ENCODE assay signal across 8 cellular contexts in the genomic region with DNA sequence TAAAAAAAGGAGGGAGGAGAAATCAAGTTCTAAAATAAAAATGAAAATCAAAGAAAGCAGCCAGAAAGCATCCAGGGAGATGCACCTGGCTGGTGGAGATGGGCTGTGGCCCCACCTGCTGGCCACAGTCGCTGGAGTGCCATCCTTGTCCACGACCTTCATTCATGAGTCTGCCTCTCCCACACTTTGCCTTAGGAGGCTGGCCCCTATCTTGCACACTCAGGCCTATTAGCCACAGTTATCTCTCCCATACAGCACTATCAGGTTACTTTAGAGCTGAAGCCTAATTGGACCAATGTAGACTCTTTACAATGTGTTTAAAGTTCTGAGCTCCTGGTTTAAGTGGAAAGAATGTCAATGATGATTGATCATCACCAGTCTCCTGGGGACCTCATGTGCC.
DNase-seq lines count a peak whose midpoint lies in the region; ATAC-seq, FAIRE-seq and TF ChIP-seq lines count a peak whose summit lies in the region.

No MANE protein-coding gene starts in this region.

- no peak overlapping the region for H3K4ac ChIP-seq in trophoblast cell (ENCODE audit: low read depth, low read length)

- no peaks in the 10 kb centered on the region for H3K36me3 ChIP-seq in trophoblast cell (ENCODE audit: control insufficient read depth in 1 of 2, insufficient read depth in 2 of 2, low read length in 2 of 2)

- H3K9me3 ChIP-seq in trophoblast cell (ENCODE audit: insufficient read depth, low read depth, low read length): no peaks in the 10 kb centered on the region

- no peak overlapping the region for H2AK5ac ChIP-seq in trophoblast cell (ENCODE audit: low read length)

- peak; percentile 58 for TF ChIP-seq CTCF in GM12873 (IDR thresholded peaks at IDR 0.05; ENCODE audit: insufficient read depth, low read depth, low read length, missing control alignments)
- TF ChIP-seq CTCF in dorsolateral prefrontal cortex (IDR thresholded peaks at IDR 0.05 in 54 of 56, conservative IDR thresholded peaks at IDR 0.05 in 2 of 56; ENCODE audit: low read depth in 1 of 56, partially characterized antibody in 56 of 56): peak in 50 of 56 donors; percentile 12 to 66 (median 44)

- no peak overlapping the region for H2BK12ac ChIP-seq in trophoblast cell (ENCODE audit: low read length)

- no peak overlapping the region for H3K4me2 ChIP-seq in trophoblast cell (ENCODE audit: low read length)

- H2BK120ac ChIP-seq in trophoblast cell (ENCODE audit: insufficient read depth, low read length, poor library complexity): no peak overlapping the region

- H3K4me3 ChIP-seq in dorsolateral prefrontal cortex: no peak overlapping the region
- H3K4me3 ChIP-seq in trophoblast cell (ENCODE audit: low read depth, low read length): no peak overlapping the region

- H3K79me1 ChIP-seq in trophoblast cell (ENCODE audit: low read length): no peaks in the 10 kb centered on the region

- DNase-seq in NCI-H526 (lab: John Stamatoyannopoulos, UW) (peak; percentile 45 to 71), dorsolateral prefrontal cortex (peak in 3 of 10 donors; percentile 27 to 44 (median 32)), trophoblast cell (peak; percentile 35 to 48), cortex of kidney (lab: John Stamatoyannopoulos, UW) (no peak)
- DNase-seq in activated CD4-positive, CD25-positive, alpha-beta regulatory T cell (lab: John Stamatoyannopoulos, UW): no peak

- FAIRE-seq in A204.1 (lab: Jason Lieb, UNC): peak; percentile 34

- H3K18ac ChIP-seq in trophoblast cell (ENCODE audit: low read length): no peak overlapping the region

- no peaks in the 10 kb centered on the region for H3K79me2 ChIP-seq in trophoblast cell (ENCODE audit: control insufficient read depth, insufficient read depth, low read length, poor library complexity)

- no peak overlapping the region for H3K23ac ChIP-seq in trophoblast cell (ENCODE audit: low read length)

- no peak overlapping the region for H2BK5ac ChIP-seq in trophoblast cell (ENCODE audit: low read depth, low read length, poor library complexity)

- WGBS in trophoblast cell (ENCODE audit: extremely low coverage, insufficient coverage, insufficient read length): no CpG with 5 or more reads among the region's 2 CpGs

- H4K91ac ChIP-seq in trophoblast cell (ENCODE audit: low read depth, low read length): no peak overlapping the region

- H3K27me3 ChIP-seq in dorsolateral prefrontal cortex (peaks cover 0 to 5% (median 0%) of the 10 kb centered on the region in 45 donors), trophoblast cell (ENCODE audit: insufficient read depth, low read length) (no peaks in the 10 kb centered on the region)

- H3K14ac ChIP-seq in trophoblast cell (ENCODE audit: low read length): no peak overlapping the region

- no peak overlapping the region for H3K9ac ChIP-seq in trophoblast cell (ENCODE audit: low read length)

- no peaks in the 10 kb centered on the region for H3K4me1 ChIP-seq in trophoblast cell (ENCODE audit: control insufficient read depth in 1 of 2, insufficient read depth in 2 of 2, low read length in 2 of 2)

- no peak for ATAC-seq in HG03571 (IDR thresholded peaks at IDR 0.05; ENCODE audit: unreplicated experiment)

- intact Hi-C loops in dorsolateral prefrontal cortex (cut with DNase I): no loop called here

- H2AFZ ChIP-seq in trophoblast cell (ENCODE audit: insufficient read depth, low read length, poor library complexity): no peak overlapping the region

- H4K12ac ChIP-seq in trophoblast cell (ENCODE audit: low read depth, low read length): no peak overlapping the region

- H4K8ac ChIP-seq in trophoblast cell (ENCODE audit: low read depth, low read length): no peak overlapping the region

- H3K27ac ChIP-seq in dorsolateral prefrontal cortex: no peak overlapping the region
- no peak overlapping the region for H3K27ac ChIP-seq in trophoblast cell (ENCODE audit: low read depth, low read length)

Comparison
In these comparisons a context has a peak if more than half of its experiments do, and no peak if none do; other contexts are left out.
1. DNase-seq: peak in NCI-H526 (2 of 2) and trophoblast cell (2 of 2); none in activated CD4-positive, CD25-positive, alpha-beta regulatory T cell (0 of 4) and cortex of kidney (single experiment).